Comparison of ENCODE assay signal across 11 cellular contexts in genomic region chrX:15856580-15856979, GRCh38. TPM values are rescaled to one million over a fixed set of nuclear protein-coding genes. Genes with fewer than 3 reads are reported as not detected.
DNase-seq lines count a peak whose midpoint lies in the region; ATAC-seq, FAIRE-seq and TF ChIP-seq lines count a peak whose summit lies in the region.
"Had no signal": no experiment of that assay in that cellular context is flagged by ENCODE, and none has a peak within 500 bp of the region (broad histone marks: within the 10 kb centered on the region; RNA-seq: fewer than 3 reads in every experiment).

No MANE protein-coding gene starts in this region.

- H3K79me2 ChIP-seq in H1 (ENCODE audit: control insufficient read depth in 1 of 2, insufficient read depth in 2 of 2, low read length in 2 of 2), result peaks cover 8 to 27% of the 10 kb centered on the region in 2 experiments

- H3K27me3 ChIP-seq in H1 (replicated peaks in 1 of 4; ENCODE audit: control insufficient read depth in 3 of 4, extremely low read depth in 1 of 4, insufficient read depth in 3 of 4, low read length in 3 of 4), result no peaks in the 10 kb centered on the region
- H3K27me3 ChIP-seq in skeletal muscle tissue (ENCODE audit: control insufficient read depth in 3 of 3, insufficient read depth in 3 of 3, low read length in 3 of 3), result peaks cover 0 to 3% (median 0%) of the 10 kb centered on the region in 3 donors

- no peak for TF ChIP-seq POLR2A in NB4 (IDR thresholded peaks at IDR 0.05; ENCODE audit: extremely low read depth, insufficient read length)
- no peak for TF ChIP-seq POLR2A in H1 (IDR thresholded peaks at IDR 0.05; ENCODE audit: control extremely low read depth in 1 of 2, low read depth in 2 of 2, low read length in 2 of 2)

- TF ChIP-seq CTCF in NB4 (IDR thresholded peaks at IDR 0.05; ENCODE audit: low read depth, low read length) (no peak), H1 (IDR thresholded peaks at IDR 0.05; ENCODE audit: control extremely low read depth in 1 of 3, insufficient read depth in 1 of 3, low read depth in 1 of 3, low read length in 3 of 3) (no peak)

- H3K4me2 ChIP-seq in H1 (ENCODE audit: insufficient read depth in 1 of 2, low read depth in 2 of 2, low read length in 2 of 2), result peak overlapping the region; percentile 32 to 88

- no peak for TF ChIP-seq EP300 in H1 (IDR thresholded peaks at IDR 0.05; ENCODE audit: borderline replicate concordance in 1 of 2, low read depth in 2 of 2, low read length in 2 of 2)

- H3K4me1 ChIP-seq in H1 (replicated peaks in 1 of 4; ENCODE audit: control insufficient read depth in 3 of 4, insufficient read depth in 4 of 4, low read length in 3 of 4) (peaks cover 0 to 2% (median 0%) of the 10 kb centered on the region in 4 experiments; a peak in 2 of 7 replicates), skeletal muscle tissue (ENCODE audit: control insufficient read depth in 3 of 3, insufficient read depth in 3 of 3, low read length in 3 of 3) (peaks cover 0 to 14% (median 0%) of the 10 kb centered on the region in 3 donors)

- H3K23ac ChIP-seq in H1 (ENCODE audit: insufficient read length), result no peak overlapping the region

- H3K9me3 ChIP-seq in H1 (ENCODE audit: insufficient read depth in 2 of 2, low read depth in 1 of 2, low read length in 1 of 2), result no peaks in the 10 kb centered on the region
- no peaks in the 10 kb centered on the region for H3K9me3 ChIP-seq in skeletal muscle tissue (ENCODE audit: control insufficient read depth in 3 of 3, low read length in 3 of 3)
- H3K9me3 ChIP-seq: HAP-1 had no signal

- no peak overlapping the region for H4K5ac ChIP-seq in H1 (ENCODE audit: insufficient read length, low read depth, low read length)

- no peak overlapping the region for H2BK120ac ChIP-seq in H1 (replicated peaks; ENCODE audit: low read depth, low read length)

- CTCF ChIA-PET in H1 (lab: Charles Lee; ENCODE audit: partially characterized antibody), result no interaction called here

- H3K27ac ChIP-seq in H1 (ENCODE audit: low read depth, low read length) (no peak overlapping the region), skeletal muscle tissue (ENCODE audit: low read depth, low read length) (peak overlapping the region; percentile 48)

- no peak for TF ChIP-seq RAD21 in H1 (IDR thresholded peaks at IDR 0.05 in 1 of 2, conservative IDR thresholded peaks at IDR 0.05 in 1 of 2; ENCODE audit: low read depth in 2 of 2, low read length in 2 of 2)

- H3K36me3 ChIP-seq in H1 (ENCODE audit: control insufficient read depth in 2 of 4, insufficient read depth in 4 of 4, low read length in 3 of 4), result peaks cover 0 to 22% (median 1%) of the 10 kb centered on the region in 4 experiments; a peak in 1 of 8 replicates
- no peaks in the 10 kb centered on the region for H3K36me3 ChIP-seq in skeletal muscle tissue (ENCODE audit: control insufficient read depth in 3 of 3, insufficient read depth in 3 of 3, low read length in 3 of 3)

- H2BK5ac ChIP-seq in H1 (ENCODE audit: low read depth, low read length), result no peak overlapping the region

- WGBS in H1 (ENCODE audit: extremely low coverage in 1 of 2, insufficient coverage in 1 of 2, insufficient read length in 1 of 2, insufficient replicate concordance in 2 of 2, low coverage in 1 of 2, low lambda C conversion rate in 2 of 2, missing lambda C conversion rate in 1 of 2), 2 experiments, result 51% methylated on average over 2 of the region's 2 CpGs; no CpG with 5 or more reads in 1 of the 2 experiments

- H3K18ac ChIP-seq in H1 (ENCODE audit: extremely low read depth, low read length), result no peak overlapping the region

- H2BK12ac ChIP-seq in H1 (ENCODE audit: low read depth, low read length), result no peak overlapping the region

- no peak overlapping the region for H4K8ac ChIP-seq in H1 (ENCODE audit: extremely low read depth, insufficient read depth, low read length)

- no peak overlapping the region for H2BK15ac ChIP-seq in H1 (ENCODE audit: low read length)

- FAIRE-seq in H1 (lab: Jason Lieb, UNC), result no peak
- FAIRE-seq: A204.1 had no signal

- no peak overlapping the region for H4K91ac ChIP-seq in H1 (replicated peaks; ENCODE audit: insufficient read length, low read length)

- no peak overlapping the region for H2AFZ ChIP-seq in H1 (ENCODE audit: low read length)

- H3K56ac ChIP-seq in H1 (replicated peaks; ENCODE audit: insufficient read length, low read depth, low read length), result no peak overlapping the region

- POLR2A ChIA-PET in H1 (lab: Charles Lee; ENCODE audit: partially characterized antibody), result interaction anchor here (0.8 to 0.9 kb wide), 3 partner anchors 21 to 124 kb away, joined by 3 read pairs; no protein-coding TSS in a partner anchor

- H3K79me1 ChIP-seq in H1 (ENCODE audit: low read depth, low read length), result no peaks in the 10 kb centered on the region

- H4K20me1 ChIP-seq in H1 (replicated peaks in 1 of 2; ENCODE audit: control insufficient read depth in 1 of 2, insufficient read depth in 2 of 2, low read length in 2 of 2), result peaks cover 0 to 3% of the 10 kb centered on the region in 2 experiments

- H2BK20ac ChIP-seq in H1 (ENCODE audit: low read length), result no peak overlapping the region

- H3K4ac ChIP-seq in H1 (replicated peaks; ENCODE audit: insufficient read length, low read depth, low read length), result no peak overlapping the region

- no peak overlapping the region for H2AK5ac ChIP-seq in H1 (ENCODE audit: low read depth, low read length)

- no peak overlapping the region for H3K14ac ChIP-seq in H1 (ENCODE audit: insufficient read length)

- DNase-seq in NCI-H1694 treated with DMSO at 0.1 percent for 48 hours (lab: John Stamatoyannopoulos, UW) (peak; percentile 32), NCI-H1694 (lab: John Stamatoyannopoulos, UW) (no peak), NB4 (ENCODE audit: low read depth) (no peak), H1 (ENCODE audit: low read depth in 1 of 2, low spot score in 2 of 2) (no peak), COLO668 (lab: John Stamatoyannopoulos, UW; ENCODE audit: unreplicated experiment) (no peak)
- DNase-seq: activated gamma-delta T cell treated with Interleukin-2 at 50 U/mL for 16 hours had no signal

- ATAC-seq in GM21723 (IDR thresholded peaks at IDR 0.05; ENCODE audit: unreplicated experiment) (no peak), GM21576 (IDR thresholded peaks at IDR 0.05; ENCODE audit: unreplicated experiment) (no peak)

- H3K4me3 ChIP-seq in NB4 (ENCODE audit: low read depth, low read length), result peak overlapping the region; percentile 71
- H3K4me3 ChIP-seq in H1 (ENCODE audit: extremely low read depth in 1 of 4, insufficient read depth in 2 of 4, low read depth in 3 of 4, low read length in 4 of 4), result peak overlapping the region in 1 of 4 experiments; percentile 99; a peak in 2 of 8 replicates
- no peak overlapping the region for H3K4me3 ChIP-seq in skeletal muscle tissue (ENCODE audit: low read length in 3 of 3)
- H3K4me3 ChIP-seq: HAP-1 had no signal

- H3K23me2 ChIP-seq in H1 (ENCODE audit: low read depth, low read length), result peaks cover 8% of the 10 kb centered on the region; the same call in 1 of the 2 replicates

- H3K9ac ChIP-seq in H1 (replicated peaks in 1 of 4; ENCODE audit: extremely low read depth in 1 of 4, low read depth in 3 of 4, low read length in 3 of 4) (no peak overlapping the region), skeletal muscle tissue (ENCODE audit: low read depth in 1 of 3, low read length in 3 of 3) (peak overlapping the region; percentile 10 to 43 (median 40))

TF ChIP-seq in H1, 55 proteins besides CTCF, POLR2A, EP300 and RAD21:
- no peak for TF ChIP-seq CHD1 (IDR thresholded peaks at IDR 0.05; ENCODE audit: low read depth, low read length)
- no peak for TF ChIP-seq ZNF274 (IDR thresholded peaks at IDR 0.05; ENCODE audit: borderline replicate concordance, extremely low read depth, low read length)
- no peak for TF ChIP-seq GTF2F1 (IDR thresholded peaks at IDR 0.05; ENCODE audit: borderline replicate concordance, low read depth, low read length)
- no peak for TF ChIP-seq CREB1 (IDR thresholded peaks at IDR 0.05)
- TF ChIP-seq RXRA (IDR thresholded peaks at IDR 0.05; ENCODE audit: insufficient read depth, low read depth, low read length), result no peak
- no peak for TF ChIP-seq SP4 (IDR thresholded peaks at IDR 0.05; ENCODE audit: low read length)
- no peak for TF ChIP-seq SRF (IDR thresholded peaks at IDR 0.05; ENCODE audit: low read depth, low read length)
- no peak for TF ChIP-seq BACH1 (IDR thresholded peaks at IDR 0.05; ENCODE audit: low read length)
- TF ChIP-seq TAF1 (IDR thresholded peaks at IDR 0.05; ENCODE audit: low read depth, low read length), result no peak

RNA-seq across cellular contexts. Expression of gene AP1S2, which starts 2.0 kb away (rescaled TPM):
- 230 and 237 TPM in 2 replicates for total RNA-seq in H1 (2021; fragmentation: NEBNext Ultra II Directional; extraction: Animal tissue kit (Norgen Biotek cat#: 25700))
- 41.3 and 88.2 TPM in 2 replicates for polyA plus RNA-seq in H1 (2011; rRNA removed)
- polyA plus RNA-seq in H1 (2011; cell fraction: cytosol; rRNA removed), result 114 TPM
- 36.2 TPM for polyA plus RNA-seq in H1 (2011; cell fraction: nucleus; rRNA removed)
- polyA plus RNA-seq in H1 (2012, experiment 1 of 2), result 105 to 192 TPM (median 134 TPM) in 4 replicates
- polyA plus RNA-seq in H1 (2012, experiment 2 of 2), result 32.4 TPM
- polyA plus RNA-seq in H1 (2013, experiment 1 of 2), result 128 TPM
- 123 TPM for polyA plus RNA-seq in H1 (2013, experiment 2 of 2)
- polyA minus RNA-seq in H1 (2011; rRNA and poly(A)+ RNA removed), result 53.8 and 103 TPM in 2 replicates
- 86.9 TPM for polyA minus RNA-seq in H1 (2011; cell fraction: cytosol; rRNA and poly(A)+ RNA removed)
- 109 TPM for polyA minus RNA-seq in H1 (2011; cell fraction: nucleus; rRNA and poly(A)+ RNA removed)
- total RNA-seq in skeletal muscle tissue, result 28.2 TPM

Comparison
In these comparisons a context has a peak if more than half of its experiments do, and no peak if none do; other contexts are left out.
1. H3K9ac ChIP-seq: peak in skeletal muscle tissue (3 of 3); none in H1 (0 of 4).